8 cellular contexts compared by ENCODE assay signal in genomic region chr17:55238931-55239297, GRCh38. TPM values are rescaled to one million over a fixed set of nuclear protein-coding genes. Genes with fewer than 3 reads are reported as not detected.
DNase-seq lines count a peak whose midpoint lies in the region; ATAC-seq and TF ChIP-seq lines count a peak whose summit lies in the region.

No MANE protein-coding gene starts in this region.

- H3K4me1 ChIP-seq in right lobe of liver = peaks cover 0 to 15% (median 0%) of the 10 kb centered on the region in 4 donors
- H3K4me1 ChIP-seq in tibial artery = peaks cover 0 to 21% (median 13%) of the 10 kb centered on the region in 4 donors

- intact Hi-C loops in right lobe of liver (cut with DNase I) (no loop called here), tibial artery (cut with DNase I; ENCODE audit: low total_unique reads) (loop anchor here (2.0 to 10.0 kb wide), 2 partner anchors 26 to 56 kb away; partner anchors contain the start of gene HLF)

- H3K27me3 ChIP-seq in right lobe of liver (no peaks in the 10 kb centered on the region), tibial artery (peaks cover 0 to 2% of the 10 kb centered on the region in 2 donors)

- peak overlapping the region in 2 of 3 donors; percentile 47 to 76 for H3K27ac ChIP-seq in right lobe of liver
- no peak overlapping the region for H3K27ac ChIP-seq in tibial artery

- 2% methylated on average over 4 of the region's 4 CpGs for WGBS in right lobe of liver (ENCODE audit: insufficient coverage, low coverage, low lambda C conversion rate, missing lambda C conversion rate)

- H3K36me3 ChIP-seq in right lobe of liver (no peaks in the 10 kb centered on the region), tibial artery (no peaks in the 10 kb centered on the region)

- in situ Hi-C loops in G401 (cut with HindIII; ENCODE audit: low sequenced_read_pairs) = no loop called here

- H3K4me3 ChIP-seq in choroid plexus epithelial cell (ENCODE audit: low read depth, low read length) = peak overlapping the region; percentile 63
- peak overlapping the region; percentile 44 to 63 (median 62) for H3K4me3 ChIP-seq in right lobe of liver
- H3K4me3 ChIP-seq in tibial artery = peak overlapping the region; percentile 57 to 65

- DNase-seq in NCI-H510A (lab: John Stamatoyannopoulos, UW) = peak; percentile 44
- DNase-seq in NCI-H510A treated with DMSO at 0.1 percent for 48 hours (lab: John Stamatoyannopoulos, UW) = no peak
- DNase-seq in OCI-M1 (lab: John Stamatoyannopoulos, UW) = peak; percentile 61
- DNase-seq in choroid plexus epithelial cell (ENCODE audit: low read depth) = peak; percentile 19
- DNase-seq in right lobe of liver = peak in 2 of 3 donors; percentile 26 to 51
- DNase-seq in tibial artery = no peak
- no peak for DNase-seq in G401 (ENCODE audit: low spot score)

- peak; percentile 26 for ATAC-seq in HG03103 (IDR thresholded peaks at IDR 0.05; ENCODE audit: low read depth, unreplicated experiment)
- peak; percentile 44 to 58 (median 51) for ATAC-seq in right lobe of liver

- no peak for TF ChIP-seq POLR2A in right lobe of liver (IDR thresholded peaks at IDR 0.05)

- TF ChIP-seq CTCF in choroid plexus epithelial cell (conservative IDR thresholded peaks at IDR 0.05; ENCODE audit: low read depth, low read length) (peak; percentile 20), right lobe of liver (IDR thresholded peaks at IDR 0.05) (peak in 1 of 4 donors; percentile 3), tibial artery (IDR thresholded peaks at IDR 0.05) (no peak)

- H3K9me3 ChIP-seq in right lobe of liver (no peaks in the 10 kb centered on the region), tibial artery (no peaks in the 10 kb centered on the region)

RNA-seq across cellular contexts. Expression of gene HLF, which starts 25.8 kb away (rescaled TPM):
- total RNA-seq in right lobe of liver = 10 to 100 TPM; 16.4 to 96.9 (median 42.6) TPM
- 0.12 and 0.95 TPM in 2 replicates for total RNA-seq in G401 (2014; rRNA removed; shearing (Covaris generic))

Comparison
In these comparisons a context has a peak if more than half of its experiments do, and no peak if none do; other contexts are left out.
1. DNase-seq: peak in NCI-H510A (single experiment), OCI-M1 (single experiment), choroid plexus epithelial cell (single experiment) and right lobe of liver (2 of 3); none in NCI-H510A treated with DMSO at 0.1 percent for 48 hours (single experiment), tibial artery (0 of 2) and G401 (single experiment).
2. H3K27ac ChIP-seq: peak in right lobe of liver (2 of 3); none in tibial artery (0 of 2).
3. Peak in every context shown above with its lines, with median percentiles within 50 percentile points of each other: H3K4me3 ChIP-seq.